11 cellular contexts compared by ENCODE assay signal in genomic region chr6:161817881-161818280, GRCh38.
"Had no signal": no experiment of that assay in that cellular context is flagged by ENCODE, and none has a peak within 500 bp of the region (broad histone marks: within the 10 kb centered on the region; RNA-seq: fewer than 3 reads in every experiment).

No MANE protein-coding gene starts in this region.

- H3K4me2 ChIP-seq: GM23338 had no signal

- H3K27ac Mint-ChIP-seq: GM23338, H9, HFFc6 had no signal

- FAIRE-seq: H1, H54 had no signal

- H3K9me3 Mint-ChIP-seq: H9 had no signal

- DNase-seq: GM23248, GOT3, H7, H9, HCEC 1CT, HFFc6 had no signal

- H3K4me1 Mint-ChIP-seq: GM23338 had no signal

- H3K27ac ChIP-seq: GM23248 had no signal

- H3K9me3 ChIP-seq: HAP-1 had no signal

- ATAC-seq: GM23338, HCT116 had no signal

- H3K4me3 ChIP-seq: GM23248, GM23338, HAP-1 had no signal

- H2AFZ ChIP-seq: GM23248, GM23338 had no signal

- H3K9ac ChIP-seq: GM23248 had no signal

- H3K4me3 Mint-ChIP-seq: GM23338, H9, HFFc6 had no signal

- H3K4me1 ChIP-seq: HAP-1 had no signal

- H3K36me3 ChIP-seq: HAP-1 had no signal
